In the genomic region with DNA sequence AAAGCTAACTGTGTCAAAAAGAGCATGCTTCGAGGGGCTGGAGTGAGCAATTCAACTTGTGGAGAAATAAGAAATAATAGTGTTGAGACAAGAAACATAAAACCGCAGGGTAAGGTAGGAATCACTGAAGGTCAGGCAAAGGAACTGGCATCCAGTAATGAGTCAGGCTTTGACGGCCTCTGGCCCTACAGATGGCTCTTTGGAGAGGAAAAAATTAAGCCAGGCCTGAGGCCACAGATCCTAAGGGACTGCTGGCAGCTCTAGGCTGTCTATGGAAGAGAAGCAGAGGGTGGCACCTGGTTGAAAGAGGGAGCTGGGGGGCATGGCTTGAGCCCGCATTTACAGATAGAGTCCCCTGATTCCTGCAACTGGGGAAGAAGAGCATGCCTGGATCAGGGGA, we compare ENCODE assay signal across 1 cellular context.
TF ChIP-seq lines count a peak whose summit lies in the region.

No MANE protein-coding gene starts in this region.

TF ChIP-seq in HCT116, 20 proteins besides CTCF, POLR2A, EP300 and RAD21:
- TF ChIP-seq JUND (IDR thresholded peaks at IDR 0.05) = no peak
- TF ChIP-seq FOSL1 (IDR thresholded peaks at IDR 0.05; ENCODE audit: low read depth) = no peak
- no peak for TF ChIP-seq ZNF274 (IDR thresholded peaks at IDR 0.05; ENCODE audit: low read depth, low read length)
